In genomic region chr5:62305358-62305714, GRCh38 we compare ENCODE assay signal across 8 cellular contexts.
A peak's percentile ranks its signal among the peaks of the same experiment; 100 is the strongest.
DNase-seq lines count a peak whose midpoint lies in the region; ATAC-seq and TF ChIP-seq lines count a peak whose summit lies in the region.

No MANE protein-coding gene starts in this region.

- H3K36me3 ChIP-seq in brain microvascular endothelial cell (replicated peaks): no peaks in the 10 kb centered on the region
- H3K36me3 ChIP-seq in mucosa of stomach (ENCODE audit: control insufficient read depth, insufficient read depth, low read length): no peaks in the 10 kb centered on the region

- H3K9ac ChIP-seq in mucosa of stomach (ENCODE audit: low read length): peak overlapping the region; percentile 76

- H3K27ac ChIP-seq in 22Rv1 (peak overlapping the region; percentile 79), HL-60 (replicated peaks) (peak overlapping the region; percentile 65), brain microvascular endothelial cell (no peak overlapping the region)

- no peak for ATAC-seq in HG03571 (IDR thresholded peaks at IDR 0.05; ENCODE audit: unreplicated experiment)

- no peak for DNase-seq in HL-60 (ENCODE audit: low read depth in 1 of 2, low spot score in 1 of 2)
- no peak for DNase-seq in brain microvascular endothelial cell
- DNase-seq in DMS153 (lab: John Stamatoyannopoulos, UW): no peak
- no peak for DNase-seq in kidney tubule cell (ENCODE audit: low spot score)
- DNase-seq in NCI-H2171 (lab: John Stamatoyannopoulos, UW): no peak

- no peaks in the 10 kb centered on the region for H3K9me3 ChIP-seq in mucosa of stomach (ENCODE audit: control insufficient read depth, low read length)

- no peaks in the 10 kb centered on the region for H3K4me1 ChIP-seq in mucosa of stomach (ENCODE audit: control insufficient read depth, insufficient read depth, low read length)

- TF ChIP-seq CTCF in 22Rv1 (IDR thresholded peaks at IDR 0.05) (no peak), HL-60 (IDR thresholded peaks at IDR 0.05; ENCODE audit: insufficient read depth, low read length) (no peak), brain microvascular endothelial cell (IDR thresholded peaks at IDR 0.05; ENCODE audit: low read depth, low read length, missing control alignments) (no peak)

- H3K27me3 ChIP-seq in HL-60 (ENCODE audit: insufficient read depth, poor library complexity, severe bottlenecking) (no peaks in the 10 kb centered on the region), brain microvascular endothelial cell (replicated peaks) (no peaks in the 10 kb centered on the region), mucosa of stomach (ENCODE audit: control insufficient read depth, insufficient read depth, low read length) (no peaks in the 10 kb centered on the region)

- in situ Hi-C loops in brain microvascular endothelial cell (cut with HindIII; ENCODE audit: low pct_ligation_motif_present, low sequenced_read_pairs): no loop called here

- peak overlapping the region; percentile 73 for H3K4me3 ChIP-seq in HL-60 (replicated peaks; ENCODE audit: insufficient read depth, low read length)
- H3K4me3 ChIP-seq in brain microvascular endothelial cell (ENCODE audit: low read depth, low read length): peak overlapping the region; percentile 57
- peak overlapping the region; percentile 26 for H3K4me3 ChIP-seq in mucosa of stomach (ENCODE audit: low read length)
